ENCODE assay signal across 15 cellular contexts in genomic region chr12:12511021-12511783, GRCh38.
"Had no signal": no experiment of that assay in that cellular context is flagged by ENCODE, and none has a peak within 500 bp of the region (broad histone marks: within the 10 kb centered on the region; RNA-seq: fewer than 3 reads in every experiment).

No MANE protein-coding gene starts in this region.

- H3K27me3 Mint-ChIP-seq: activated CD4-positive, alpha-beta T cell treated with anti-CD3 and anti-CD28 coated beads, Interleukin-2, amount 10 ng/mL, durations not matched to agents 24 days and 14 days; central memory CD8-positive, alpha-beta T cell; effector memory CD8-positive, alpha-beta T cell; stimulated activated naive CD8-positive, alpha-beta T cell treated with anti-CD3 and anti-CD28 coated beads, Interleukin-15, amount 100 ng/mL, for 72 hours had no signal

- H3K9me3 ChIP-seq: sigmoid colon, thoracic aorta had no signal

- H3K27ac ChIP-seq: sigmoid colon, thoracic aorta had no signal

- H3K27me3 ChIP-seq: sigmoid colon had no signal

- H3K9me3 Mint-ChIP-seq: activated CD4-positive, alpha-beta T cell treated with anti-CD3 and anti-CD28 coated beads, Interleukin-2, amount 10 ng/mL, durations not matched to agents 24 days and 14 days; activated naive CD4-positive, alpha-beta T cell treated with anti-CD3 and anti-CD28 coated beads for 36 hours; activated T-helper 1 cell treated with anti-CD3 and anti-CD28 coated beads, Interleukin-12 subunit alpha, Interleukin-12 subunit beta, Interleukin-2, Interleukin-4 antibody, amounts not matched to agents 30 ng/mL and 10 ng/mL and 1 ng/mL, durations not matched to agents 14 hours and 24 hours and 36 hours; central memory CD8-positive, alpha-beta T cell; effector memory CD8-positive, alpha-beta T cell; nephron progenitor cell; stimulated activated naive CD8-positive, alpha-beta T cell treated with anti-CD3 and anti-CD28 coated beads, Interleukin-15, amount 100 ng/mL, for 72 hours; WTC11 had no signal

- H3K4me3 Mint-ChIP-seq: activated CD4-positive, alpha-beta T cell treated with anti-CD3 and anti-CD28 coated beads, Interleukin-2, amount 10 ng/mL, durations not matched to agents 24 days and 14 days; activated naive CD4-positive, alpha-beta T cell treated with anti-CD3 and anti-CD28 coated beads for 36 hours; activated T-helper 1 cell treated with anti-CD3 and anti-CD28 coated beads, Interleukin-12 subunit alpha, Interleukin-12 subunit beta, Interleukin-2, Interleukin-4 antibody, amounts not matched to agents 30 ng/mL and 10 ng/mL and 1 ng/mL, durations not matched to agents 14 hours and 24 hours and 36 hours; central memory CD8-positive, alpha-beta T cell; effector memory CD8-positive, alpha-beta T cell; nephron progenitor cell; stimulated activated naive CD8-positive, alpha-beta T cell treated with anti-CD3 and anti-CD28 coated beads, Interleukin-15, amount 100 ng/mL, for 72 hours; WTC11 had no signal

- H3K36me3 ChIP-seq: sigmoid colon, thoracic aorta had no signal

- DNase-seq: activated CD4-positive, alpha-beta T cell treated with anti-CD3 and anti-CD28 coated beads, Interleukin-2, amount 10 ng/mL, durations not matched to agents 24 days and 14 days; activated naive CD4-positive, alpha-beta T cell treated with anti-CD3 and anti-CD28 coated beads for 36 hours; cortex of kidney; effector memory CD8-positive, alpha-beta T cell; erythroblast; head of caudate nucleus; left ventricle myocardium superior; nephron progenitor cell; sigmoid colon; stimulated activated CD4-positive, alpha-beta T cell treated with anti-CD3 and anti-CD28 coated beads, Interleukin-4, amount 100 ng/mL, for 24 hours; stimulated activated naive CD8-positive, alpha-beta T cell treated with anti-CD3 and anti-CD28 coated beads, Interleukin-15, amount 100 ng/mL, for 72 hours had no signal

- H3K4me3 ChIP-seq: sigmoid colon, thoracic aorta had no signal

- H3K27ac Mint-ChIP-seq: activated naive CD4-positive, alpha-beta T cell treated with anti-CD3 and anti-CD28 coated beads for 36 hours; activated T-helper 1 cell treated with anti-CD3 and anti-CD28 coated beads, Interleukin-12 subunit alpha, Interleukin-12 subunit beta, Interleukin-2, Interleukin-4 antibody, amounts not matched to agents 30 ng/mL and 10 ng/mL and 1 ng/mL, durations not matched to agents 14 hours and 24 hours and 36 hours; effector memory CD8-positive, alpha-beta T cell; nephron progenitor cell; stimulated activated naive CD8-positive, alpha-beta T cell treated with anti-CD3 and anti-CD28 coated beads, Interleukin-15, amount 100 ng/mL, for 72 hours; WTC11 had no signal

- ATAC-seq: effector memory CD8-positive, alpha-beta T cell; left ventricle myocardium superior; WTC11 had no signal
